ENCODE assay signal across 15 cellular contexts in genomic region chr5:27472875-27473274, GRCh38.
DNase-seq lines count a peak whose midpoint lies in the region; ATAC-seq, FAIRE-seq and TF ChIP-seq lines count a peak whose summit lies in the region.
"Had no signal": no experiment of that assay in that cellular context is flagged by ENCODE, and none has a peak within 500 bp of the region (broad histone marks: within the 10 kb centered on the region; RNA-seq: fewer than 3 reads in every experiment).

No MANE protein-coding gene starts in this region.

- TF ChIP-seq CTCF in astrocyte (IDR thresholded peaks at IDR 0.05; ENCODE audit: insufficient read depth, low read depth, low read length) (no peak), nephron progenitor cell (IDR thresholded peaks at IDR 0.05) (no peak), suprapubic skin (IDR thresholded peaks at IDR 0.05) (no peak)

- TF ChIP-seq POLR2A in suprapubic skin (IDR thresholded peaks at IDR 0.05): no peak

- DNase-seq in SIG-M5 treated with dmso at 0.1 percent for 504 hours (lab: John Stamatoyannopoulos, UW; ENCODE audit: unreplicated experiment) (peak; percentile 65), SIG-M5 (lab: John Stamatoyannopoulos, UW) (no peak), astrocyte (ENCODE audit: low read depth) (no peak), nephron progenitor cell (no peak), suprapubic skin (ENCODE audit: low spot score in 2 of 2) (no peak)
- no peak for DNase-seq in activated T-helper 1 cell treated with anti-CD3 and anti-CD28 coated beads, Interleukin-12 subunit alpha, Interleukin-12 subunit beta, Interleukin-2, Interleukin-4 antibody, amounts not matched to agents 30 ng/mL and 10 ng/mL and 1 ng/mL, durations not matched to agents 14 hours and 24 hours and 36 hours (ENCODE audit: low spot score)
- DNase-seq: aorta; heart right ventricle; NCI-H1092 treated with DMSO at 0.1 percent for 48 hours; NK-92 treated with Interleukin-12 subunit alpha and Interleukin-12 subunit beta, amount 100 ng/mL, for 24 hours; T1000 had no signal

- H3K9me3 ChIP-seq in HUES6 (ENCODE audit: control insufficient read depth, insufficient read depth, low read depth, low read length) (peaks cover 17% of the 10 kb centered on the region), astrocyte (ENCODE audit: insufficient read depth, low read depth, low read length) (peaks cover 13% of the 10 kb centered on the region), suprapubic skin (peaks cover 7% of the 10 kb centered on the region)

- H3K27me3 Mint-ChIP-seq in astrocyte (ENCODE audit: low read depth, unreplicated experiment) (no peaks in the 10 kb centered on the region), nephron progenitor cell (ENCODE audit: low read depth, poor library complexity) (no peaks in the 10 kb centered on the region)
- H3K27me3 Mint-ChIP-seq in activated T-helper 1 cell treated with anti-CD3 and anti-CD28 coated beads, Interleukin-12 subunit alpha, Interleukin-12 subunit beta, Interleukin-2, Interleukin-4 antibody, amounts not matched to agents 30 ng/mL and 10 ng/mL and 1 ng/mL, durations not matched to agents 14 hours and 24 hours and 36 hours (ENCODE audit: insufficient read depth): no peaks in the 10 kb centered on the region

- H3K9me3 Mint-ChIP-seq in astrocyte (ENCODE audit: unreplicated experiment): peaks cover 4% of the 10 kb centered on the region
- H3K9me3 Mint-ChIP-seq in nephron progenitor cell: peaks cover 52% of the 10 kb centered on the region
- H3K9me3 Mint-ChIP-seq in activated T-helper 1 cell treated with anti-CD3 and anti-CD28 coated beads, Interleukin-12 subunit alpha, Interleukin-12 subunit beta, Interleukin-2, Interleukin-4 antibody, amounts not matched to agents 30 ng/mL and 10 ng/mL and 1 ng/mL, durations not matched to agents 14 hours and 24 hours and 36 hours: peaks cover 13% of the 10 kb centered on the region

- H3K4me1 ChIP-seq in HUES6 (ENCODE audit: control insufficient read depth, insufficient read depth, low read length) (peaks cover 11% of the 10 kb centered on the region; the same call in 1 of the 2 replicates), astrocyte (ENCODE audit: insufficient read depth, low read length) (no peaks in the 10 kb centered on the region), suprapubic skin (no peaks in the 10 kb centered on the region)
- H3K4me1 ChIP-seq: heart right ventricle had no signal

- no peak overlapping the region for H3K4me2 ChIP-seq in astrocyte (ENCODE audit: low read length)

- FAIRE-seq in astrocyte (lab: Jason Lieb, UNC): no peak
- FAIRE-seq: A204.1, GM18507 had no signal

- peaks cover 13% of the 10 kb centered on the region for H3K4me1 Mint-ChIP-seq in astrocyte (ENCODE audit: low read depth, unreplicated experiment)
- H3K4me1 Mint-ChIP-seq in nephron progenitor cell: peaks cover 6% of the 10 kb centered on the region
- no peaks in the 10 kb centered on the region for H3K4me1 Mint-ChIP-seq in activated T-helper 1 cell treated with anti-CD3 and anti-CD28 coated beads, Interleukin-12 subunit alpha, Interleukin-12 subunit beta, Interleukin-2, Interleukin-4 antibody, amounts not matched to agents 30 ng/mL and 10 ng/mL and 1 ng/mL, durations not matched to agents 14 hours and 24 hours and 36 hours (ENCODE audit: low read depth)

- H3K4me3 ChIP-seq in HUES6 (ENCODE audit: low read depth, low read length): peak overlapping the region; percentile 91
- H3K4me3 ChIP-seq in astrocyte (ENCODE audit: insufficient read depth, low read depth, low read length): no peak overlapping the region
- H3K4me3 ChIP-seq in suprapubic skin: no peak overlapping the region

- no peaks in the 10 kb centered on the region for H3K79me2 ChIP-seq in astrocyte (ENCODE audit: insufficient read depth, low read length)

- H4K20me1 ChIP-seq in astrocyte (ENCODE audit: insufficient read depth, low read length): no peaks in the 10 kb centered on the region

- ATAC-seq in GM18861 (IDR thresholded peaks at IDR 0.05; ENCODE audit: unreplicated experiment): no peak
- ATAC-seq: heart right ventricle had no signal

- TF ChIP-seq EP300 in suprapubic skin (IDR thresholded peaks at IDR 0.05): no peak

- peak overlapping the region; percentile 91 for H3K9ac ChIP-seq in HUES6 (ENCODE audit: low read length)
- no peak overlapping the region for H3K9ac ChIP-seq in astrocyte (ENCODE audit: low read length)

- H3K27me3 ChIP-seq in HUES6 (ENCODE audit: control insufficient read depth, insufficient read depth, low read length): no peaks in the 10 kb centered on the region
- H3K27me3 ChIP-seq in astrocyte (ENCODE audit: insufficient read depth, low read length): no peaks in the 10 kb centered on the region
- no peaks in the 10 kb centered on the region for H3K27me3 ChIP-seq in suprapubic skin
- H3K27me3 ChIP-seq: heart right ventricle had no signal

- peaks cover 20% of the 10 kb centered on the region for H3K36me3 Mint-ChIP-seq in astrocyte (ENCODE audit: low read depth, unreplicated experiment)
- peaks cover 42% of the 10 kb centered on the region for H3K36me3 Mint-ChIP-seq in nephron progenitor cell (ENCODE audit: low read depth)
- H3K36me3 Mint-ChIP-seq in activated T-helper 1 cell treated with anti-CD3 and anti-CD28 coated beads, Interleukin-12 subunit alpha, Interleukin-12 subunit beta, Interleukin-2, Interleukin-4 antibody, amounts not matched to agents 30 ng/mL and 10 ng/mL and 1 ng/mL, durations not matched to agents 14 hours and 24 hours and 36 hours (ENCODE audit: low read depth): no peaks in the 10 kb centered on the region

- H3K27ac ChIP-seq in HUES6 (ENCODE audit: low read depth, low read length) (peak overlapping the region; percentile 93), astrocyte (ENCODE audit: low read depth, low read length) (no peak overlapping the region), suprapubic skin (no peak overlapping the region)
- H3K27ac ChIP-seq: heart right ventricle had no signal

- peak overlapping the region; percentile 95 for H3K4me3 Mint-ChIP-seq in astrocyte (ENCODE audit: unreplicated experiment)
- peak overlapping the region; percentile 86 for H3K4me3 Mint-ChIP-seq in nephron progenitor cell
- no peak overlapping the region for H3K4me3 Mint-ChIP-seq in activated T-helper 1 cell treated with anti-CD3 and anti-CD28 coated beads, Interleukin-12 subunit alpha, Interleukin-12 subunit beta, Interleukin-2, Interleukin-4 antibody, amounts not matched to agents 30 ng/mL and 10 ng/mL and 1 ng/mL, durations not matched to agents 14 hours and 24 hours and 36 hours

- H3K36me3 ChIP-seq in HUES6 (ENCODE audit: control insufficient read depth, insufficient read depth, low read length): peaks cover 42% of the 10 kb centered on the region
- H3K36me3 ChIP-seq in astrocyte (ENCODE audit: insufficient read depth, low read length): no peaks in the 10 kb centered on the region
- no peaks in the 10 kb centered on the region for H3K36me3 ChIP-seq in suprapubic skin
- H3K36me3 ChIP-seq: heart right ventricle had no signal

- H3K27ac Mint-ChIP-seq in astrocyte (ENCODE audit: unreplicated experiment): peak overlapping the region; percentile 99
- peak overlapping the region; percentile 97 for H3K27ac Mint-ChIP-seq in nephron progenitor cell
- H3K27ac Mint-ChIP-seq in activated T-helper 1 cell treated with anti-CD3 and anti-CD28 coated beads, Interleukin-12 subunit alpha, Interleukin-12 subunit beta, Interleukin-2, Interleukin-4 antibody, amounts not matched to agents 30 ng/mL and 10 ng/mL and 1 ng/mL, durations not matched to agents 14 hours and 24 hours and 36 hours: no peak overlapping the region

- H2AFZ ChIP-seq in astrocyte (ENCODE audit: low read depth, low read length): no peak overlapping the region

- WGBS in suprapubic skin: 70% methylated on average over 4 of the region's 4 CpGs

- intact Hi-C loops in activated T-helper 1 cell treated with anti-CD3 and anti-CD28 coated beads, Interleukin-12 subunit alpha, Interleukin-12 subunit beta, Interleukin-2, Interleukin-4 antibody, amounts not matched to agents 30 ng/mL and 10 ng/mL and 1 ng/mL, durations not matched to agents 14 hours and 24 hours and 36 hours (cut with micrococcal nuclease): no loop called here
